8 cellular contexts compared by ENCODE assay signal in the genomic region with DNA sequence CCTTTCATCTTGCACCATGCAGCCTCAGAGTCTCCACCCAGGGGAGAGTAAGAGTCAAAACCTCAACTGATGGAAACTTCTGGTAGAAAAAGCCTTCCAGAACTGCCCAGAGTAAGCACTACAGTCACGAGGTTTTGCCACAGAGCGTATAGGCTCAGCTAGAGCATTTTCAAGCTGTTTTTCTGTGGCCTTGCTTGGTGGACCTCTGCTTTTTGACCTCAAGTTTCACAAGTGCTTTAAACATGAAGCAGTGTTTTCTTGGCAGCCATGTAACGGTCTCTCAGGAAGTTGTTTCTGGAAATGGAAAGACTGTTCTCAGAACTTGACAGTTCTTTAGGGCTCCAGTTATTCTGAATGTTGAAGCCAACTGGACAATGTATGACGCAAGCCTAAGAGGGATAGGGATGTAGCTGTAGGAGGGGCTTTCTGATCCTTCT.
DNase-seq lines count a peak whose midpoint lies in the region; ATAC-seq and TF ChIP-seq lines count a peak whose summit lies in the region.

No MANE protein-coding gene starts in this region.

- H3K27ac ChIP-seq in BLaER1: peak overlapping the region; percentile 53; the same call in 1 of the 2 replicates
- peak overlapping the region; percentile 24 for H3K27ac ChIP-seq in left ventricle myocardium inferior (replicated peaks)
- H3K27ac ChIP-seq in effector memory CD4-positive, alpha-beta T cell (ENCODE audit: insufficient read depth, low read length, poor library complexity, severe bottlenecking): no peak overlapping the region

- no peaks in the 10 kb centered on the region for H4K20me1 ChIP-seq in BLaER1

- intact Hi-C loops in left ventricle myocardium inferior (cut with micrococcal nuclease): no loop called here

- TF ChIP-seq CTCF in left ventricle myocardium inferior (IDR thresholded peaks at IDR 0.05; ENCODE audit: borderline replicate concordance): no peak

- ATAC-seq in GM21381 (IDR thresholded peaks at IDR 0.05; ENCODE audit: unreplicated experiment): peak; percentile 81

- H3K4me3 ChIP-seq in BLaER1: no peak overlapping the region
- no peak overlapping the region for H3K4me3 ChIP-seq in left ventricle myocardium inferior
- no peak overlapping the region for H3K4me3 ChIP-seq in effector memory CD4-positive, alpha-beta T cell (ENCODE audit: insufficient read depth, low read depth, low read length, poor library complexity, severe bottlenecking)
- no peak overlapping the region for H3K4me3 ChIP-seq in MG63

- H3K36me3 ChIP-seq in BLaER1: no peaks in the 10 kb centered on the region
- no peaks in the 10 kb centered on the region for H3K36me3 ChIP-seq in left ventricle myocardium inferior
- H3K36me3 ChIP-seq in effector memory CD4-positive, alpha-beta T cell (ENCODE audit: control insufficient read depth, insufficient read depth, low read length): no peaks in the 10 kb centered on the region
- H3K36me3 ChIP-seq in MG63: no peaks in the 10 kb centered on the region

- no peak overlapping the region for H3K9ac ChIP-seq in BLaER1

- no peaks in the 10 kb centered on the region for H3K27me3 ChIP-seq in BLaER1
- no peaks in the 10 kb centered on the region for H3K27me3 ChIP-seq in left ventricle myocardium inferior (ENCODE audit: low read depth)
- H3K27me3 ChIP-seq in effector memory CD4-positive, alpha-beta T cell (replicated peaks; ENCODE audit: control insufficient read depth, insufficient read depth, low read length, poor library complexity, severe bottlenecking): no peaks in the 10 kb centered on the region
- no peaks in the 10 kb centered on the region for H3K27me3 ChIP-seq in MG63

- peaks cover 73% of the 10 kb centered on the region for H3K4me1 ChIP-seq in BLaER1
- peaks cover 15% of the 10 kb centered on the region for H3K4me1 ChIP-seq in left ventricle myocardium inferior
- H3K4me1 ChIP-seq in effector memory CD4-positive, alpha-beta T cell (ENCODE audit: control insufficient read depth, insufficient read depth, low read length, poor library complexity, severe bottlenecking): no peaks in the 10 kb centered on the region

- DNase-seq in MV-4-11 (lab: John Stamatoyannopoulos, UW) (peak; percentile 97), left ventricle myocardium inferior (no peak), NCI-H2107 (lab: John Stamatoyannopoulos, UW) (no peak), MG63 (no peak), NCI-H226 (no peak)
- DNase-seq in effector memory CD4-positive, alpha-beta T cell: no peak

- peak overlapping the region; percentile 88 for H3K4me2 ChIP-seq in BLaER1

- H3K9me3 ChIP-seq in BLaER1 (peaks cover 14% of the 10 kb centered on the region), left ventricle myocardium inferior (replicated peaks) (no peaks in the 10 kb centered on the region), MG63 (no peaks in the 10 kb centered on the region)
- H3K9me3 ChIP-seq in effector memory CD4-positive, alpha-beta T cell (ENCODE audit: control insufficient read depth, low read length): no peaks in the 10 kb centered on the region
